Comparison of ENCODE assay signal across 1 cellular context in the genomic region with DNA sequence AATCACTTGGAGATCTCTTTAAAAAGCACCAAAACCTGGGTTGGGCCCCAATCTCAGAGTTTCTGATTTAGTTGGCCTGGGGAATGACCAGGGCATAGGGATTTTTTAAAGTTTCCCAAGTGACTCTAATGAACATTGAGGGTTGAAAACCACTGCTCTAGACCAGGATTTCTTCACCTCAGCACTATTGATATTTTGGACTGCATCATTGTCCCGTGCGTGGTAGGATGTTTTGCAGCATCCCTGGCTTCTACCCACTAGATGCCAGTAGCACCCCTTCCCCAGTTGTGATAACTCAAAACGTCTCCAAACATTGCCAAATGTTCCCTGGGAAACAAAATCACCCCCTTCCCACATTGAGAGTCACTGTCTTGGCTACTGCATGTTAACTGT.
TF ChIP-seq lines count a peak whose summit lies in the region.

No MANE protein-coding gene starts in this region.

TF ChIP-seq in IMR-90, 13 proteins besides CTCF, POLR2A, EP300 and RAD21:
- no peak for TF ChIP-seq MAZ (IDR thresholded peaks at IDR 0.05; ENCODE audit: borderline replicate concordance, low read depth, low read length)
- no peak for TF ChIP-seq NFE2L2 (IDR thresholded peaks at IDR 0.05; ENCODE audit: low read depth, low read length)
- TF ChIP-seq MXI1 (IDR thresholded peaks at IDR 0.05; ENCODE audit: borderline replicate concordance, low read depth, low read length): no peak
- no peak for TF ChIP-seq RCOR1 (IDR thresholded peaks at IDR 0.05; ENCODE audit: insufficient replicate concordance, low read length)
- no peak for TF ChIP-seq RFX5 (IDR thresholded peaks at IDR 0.05; ENCODE audit: low read depth, low read length)
- TF ChIP-seq ELK1 (IDR thresholded peaks at IDR 0.05; ENCODE audit: borderline replicate concordance, low read depth, low read length): no peak
- TF ChIP-seq SMC3 (IDR thresholded peaks at IDR 0.05; ENCODE audit: low read depth, low read length): no peak
- no peak for TF ChIP-seq CEBPB (IDR thresholded peaks at IDR 0.05; ENCODE audit: low read depth, low read length)
- TF ChIP-seq FOS (IDR thresholded peaks at IDR 0.05; ENCODE audit: low read depth, low read length): no peak
- TF ChIP-seq BHLHE40 (IDR thresholded peaks at IDR 0.05; ENCODE audit: low read depth, low read length): no peak
- TF ChIP-seq CHD1 (IDR thresholded peaks at IDR 0.05; ENCODE audit: low read depth, low read length): no peak
- TF ChIP-seq MAFK (IDR thresholded peaks at IDR 0.05; ENCODE audit: low read depth, low read length): no peak
- TF ChIP-seq, protein P1, sequence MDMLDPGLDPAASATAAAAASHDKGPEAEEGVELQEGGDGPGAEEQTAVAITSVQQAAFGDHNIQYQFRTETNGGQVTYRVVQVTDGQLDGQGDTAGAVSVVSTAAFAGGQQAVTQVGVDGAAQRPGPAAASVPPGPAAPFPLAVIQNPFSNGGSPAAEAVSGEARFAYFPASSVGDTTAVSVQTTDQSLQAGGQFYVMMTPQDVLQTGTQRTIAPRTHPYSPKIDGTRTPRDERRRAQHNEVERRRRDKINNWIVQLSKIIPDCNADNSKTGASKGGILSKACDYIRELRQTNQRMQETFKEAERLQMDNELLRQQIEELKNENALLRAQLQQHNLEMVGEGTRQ (IDR thresholded peaks at IDR 0.05; ENCODE audit: low read depth, low read length): no peak
